Comparison of ENCODE assay signal across 12 cellular contexts in genomic region chr4:147407261-147408045, GRCh38.
A peak's percentile ranks its signal among the peaks of the same experiment; 100 is the strongest.
DNase-seq lines count a peak whose midpoint lies in the region; ATAC-seq and TF ChIP-seq lines count a peak whose summit lies in the region.
"Had no signal": no experiment of that assay in that cellular context is flagged by ENCODE, and none has a peak within 500 bp of the region (broad histone marks: within the 10 kb centered on the region; RNA-seq: fewer than 3 reads in every experiment).

No MANE protein-coding gene starts in this region.

- H3K27ac Mint-ChIP-seq in HFFc6, result no peak overlapping the region
- no peak overlapping the region for H3K27ac Mint-ChIP-seq in activated T-helper 17 cell treated with anti-CD3 and anti-CD28 coated beads, Interleukin-2, amount 50 U/mL, for 72 hours
- H3K27ac Mint-ChIP-seq: activated naive CD8-positive, alpha-beta T cell treated with anti-CD3 and anti-CD28 coated beads for 36 hours had no signal

- no peaks in the 10 kb centered on the region for H3K4me1 Mint-ChIP-seq in HFFc6 (ENCODE audit: low read depth)
- H3K4me1 Mint-ChIP-seq in activated T-helper 17 cell treated with anti-CD3 and anti-CD28 coated beads, Interleukin-2, amount 50 U/mL, for 72 hours, result no peaks in the 10 kb centered on the region
- H3K4me1 Mint-ChIP-seq: activated naive CD8-positive, alpha-beta T cell treated with anti-CD3 and anti-CD28 coated beads for 36 hours had no signal

- H3K27ac ChIP-seq in mesenchymal stem cell (ENCODE audit: low read length, poor library complexity, severe bottlenecking), result no peak overlapping the region

- no peak overlapping the region for H2BK15ac ChIP-seq in mesenchymal stem cell (ENCODE audit: low read depth, poor library complexity, severe bottlenecking)

- H3K9ac ChIP-seq in mesenchymal stem cell (ENCODE audit: low read length), result no peak overlapping the region

- no peak overlapping the region for H3K4me3 ChIP-seq in astrocyte of the cerebellum (ENCODE audit: low read depth, low read length)
- no peak overlapping the region for H3K4me3 ChIP-seq in mesenchymal stem cell (ENCODE audit: insufficient read depth in 1 of 2, low read depth in 1 of 2, low read length in 2 of 2)
- no peak overlapping the region for H3K4me3 ChIP-seq in mucosa of descending colon

- H3K23ac ChIP-seq in mesenchymal stem cell (ENCODE audit: low read length in 2 of 2), result no peak overlapping the region

- H4K8ac ChIP-seq in mesenchymal stem cell (ENCODE audit: low read length), result peak overlapping the region; percentile 80

- H3K14ac ChIP-seq in mesenchymal stem cell (ENCODE audit: low read length in 2 of 2), result no peak overlapping the region

- no peak overlapping the region for H3K4ac ChIP-seq in mesenchymal stem cell (ENCODE audit: low read depth in 1 of 2, low read length in 2 of 2)

- DNase-seq in EL (peak; percentile 10), HFFc6 (no peak), astrocyte of the cerebellum (ENCODE audit: low read depth) (peak; percentile 44), mesenchymal stem cell (peak; percentile 47), DMS153 treated with DMSO at 0.1 percent for 48 hours (lab: John Stamatoyannopoulos, UW; ENCODE audit: unreplicated experiment) (no peak), mucosa of descending colon (no peak), kidney glomerular epithelial cell (lab: John Stamatoyannopoulos, UW) (no peak)
- DNase-seq: activated naive CD8-positive, alpha-beta T cell treated with anti-CD3 and anti-CD28 coated beads for 36 hours; NCI-H146; substantia nigra had no signal

- H3K79me1 ChIP-seq in mesenchymal stem cell (replicated peaks; ENCODE audit: low read length, poor library complexity, severe bottlenecking), result no peaks in the 10 kb centered on the region

- in situ Hi-C loops in astrocyte of the cerebellum (cut with HindIII; ENCODE audit: low sequenced_read_pairs), result no loop called here

- 11% methylated on average over 5 of the region's 5 CpGs for WGBS in mesenchymal stem cell

- H3K4me1 ChIP-seq in mesenchymal stem cell (ENCODE audit: control insufficient read depth, insufficient read depth, low read depth, low read length) (peaks cover 4% of the 10 kb centered on the region), mucosa of descending colon (ENCODE audit: low read depth) (no peaks in the 10 kb centered on the region)

- no peak overlapping the region for H2BK5ac ChIP-seq in mesenchymal stem cell (ENCODE audit: low read depth, low read length, poor library complexity, severe bottlenecking)

- no peak overlapping the region for H3K4me2 ChIP-seq in mesenchymal stem cell (ENCODE audit: low read length, poor library complexity, severe bottlenecking)

- H3K27me3 Mint-ChIP-seq in HFFc6 (ENCODE audit: insufficient read depth), result peaks cover 2% of the 10 kb centered on the region; the same call in 1 of the 2 replicates
- H3K27me3 Mint-ChIP-seq in activated T-helper 17 cell treated with anti-CD3 and anti-CD28 coated beads, Interleukin-2, amount 50 U/mL, for 72 hours, result no peaks in the 10 kb centered on the region

- H3K4me3 Mint-ChIP-seq in HFFc6, result no peak overlapping the region
- H3K4me3 Mint-ChIP-seq in activated T-helper 17 cell treated with anti-CD3 and anti-CD28 coated beads, Interleukin-2, amount 50 U/mL, for 72 hours, result no peak overlapping the region
- H3K4me3 Mint-ChIP-seq: activated naive CD8-positive, alpha-beta T cell treated with anti-CD3 and anti-CD28 coated beads for 36 hours had no signal

- no peak overlapping the region for H4K91ac ChIP-seq in mesenchymal stem cell (ENCODE audit: low read length)

- intact Hi-C loops in mucosa of descending colon (cut with DNase I, micrococcal nuclease), result no loop called here

- H3K36me3 Mint-ChIP-seq in HFFc6 (ENCODE audit: low read depth), result no peaks in the 10 kb centered on the region
- H3K36me3 Mint-ChIP-seq in activated T-helper 17 cell treated with anti-CD3 and anti-CD28 coated beads, Interleukin-2, amount 50 U/mL, for 72 hours (ENCODE audit: low read depth), result no peaks in the 10 kb centered on the region
- H3K36me3 Mint-ChIP-seq: activated naive CD8-positive, alpha-beta T cell treated with anti-CD3 and anti-CD28 coated beads for 36 hours had no signal

- H3K36me3 ChIP-seq in mesenchymal stem cell (ENCODE audit: control insufficient read depth in 1 of 2, insufficient read depth in 2 of 2, low read depth in 1 of 2, low read length in 2 of 2) (no peaks in the 10 kb centered on the region), mucosa of descending colon (ENCODE audit: low read depth) (no peaks in the 10 kb centered on the region)

- H3K27me3 ChIP-seq in mesenchymal stem cell (ENCODE audit: control insufficient read depth in 1 of 2, insufficient read depth in 1 of 2, low read length in 2 of 2), result no peaks in the 10 kb centered on the region

- H3K9me3 ChIP-seq in mesenchymal stem cell (ENCODE audit: control insufficient read depth, low read length), result no peaks in the 10 kb centered on the region
- peaks cover 6% of the 10 kb centered on the region for H3K9me3 ChIP-seq in mucosa of descending colon

- H3K9me3 Mint-ChIP-seq in HFFc6, result peaks cover 13% of the 10 kb centered on the region
- peaks cover 7% of the 10 kb centered on the region for H3K9me3 Mint-ChIP-seq in activated T-helper 17 cell treated with anti-CD3 and anti-CD28 coated beads, Interleukin-2, amount 50 U/mL, for 72 hours

- H2AK5ac ChIP-seq in mesenchymal stem cell (ENCODE audit: low read length, severe bottlenecking), result no peak overlapping the region

- no peak overlapping the region for H2AFZ ChIP-seq in mesenchymal stem cell (ENCODE audit: low read depth, low read length)

- H2BK12ac ChIP-seq in mesenchymal stem cell (ENCODE audit: low read length in 2 of 2), result peak overlapping the region; percentile 21 to 28

- no peak overlapping the region for H3K18ac ChIP-seq in mesenchymal stem cell (ENCODE audit: low read depth in 1 of 2, low read length in 2 of 2)

- H2BK120ac ChIP-seq in mesenchymal stem cell (ENCODE audit: low read depth, low read length), result no peak overlapping the region

- TF ChIP-seq CTCF in HFFc6 (IDR thresholded peaks at IDR 0.05) (peak; percentile 62), astrocyte of the cerebellum (IDR thresholded peaks at IDR 0.05; ENCODE audit: low read depth, low read length, missing control alignments) (peak; percentile 39), mucosa of descending colon (IDR thresholded peaks at IDR 0.05) (no peak)

- no peak for ATAC-seq in activated T-helper 17 cell treated with anti-CD3 and anti-CD28 coated beads, Interleukin-2, amount 50 U/mL, for 72 hours (replicated peaks)
- no peak for ATAC-seq in mucosa of descending colon
- ATAC-seq: esophagus mucosa had no signal

Comparison
In these comparisons a context has a peak if more than half of its experiments do, and no peak if none do; other contexts are left out.
1. DNase-seq: peak in EL (single experiment), astrocyte of the cerebellum (single experiment) and mesenchymal stem cell (single experiment); none in HFFc6 (single experiment), DMS153 treated with DMSO at 0.1 percent for 48 hours (single experiment), mucosa of descending colon (0 of 3) and kidney glomerular epithelial cell (single experiment).